Comparison of ENCODE assay signal across 8 cellular contexts in the genomic region with DNA sequence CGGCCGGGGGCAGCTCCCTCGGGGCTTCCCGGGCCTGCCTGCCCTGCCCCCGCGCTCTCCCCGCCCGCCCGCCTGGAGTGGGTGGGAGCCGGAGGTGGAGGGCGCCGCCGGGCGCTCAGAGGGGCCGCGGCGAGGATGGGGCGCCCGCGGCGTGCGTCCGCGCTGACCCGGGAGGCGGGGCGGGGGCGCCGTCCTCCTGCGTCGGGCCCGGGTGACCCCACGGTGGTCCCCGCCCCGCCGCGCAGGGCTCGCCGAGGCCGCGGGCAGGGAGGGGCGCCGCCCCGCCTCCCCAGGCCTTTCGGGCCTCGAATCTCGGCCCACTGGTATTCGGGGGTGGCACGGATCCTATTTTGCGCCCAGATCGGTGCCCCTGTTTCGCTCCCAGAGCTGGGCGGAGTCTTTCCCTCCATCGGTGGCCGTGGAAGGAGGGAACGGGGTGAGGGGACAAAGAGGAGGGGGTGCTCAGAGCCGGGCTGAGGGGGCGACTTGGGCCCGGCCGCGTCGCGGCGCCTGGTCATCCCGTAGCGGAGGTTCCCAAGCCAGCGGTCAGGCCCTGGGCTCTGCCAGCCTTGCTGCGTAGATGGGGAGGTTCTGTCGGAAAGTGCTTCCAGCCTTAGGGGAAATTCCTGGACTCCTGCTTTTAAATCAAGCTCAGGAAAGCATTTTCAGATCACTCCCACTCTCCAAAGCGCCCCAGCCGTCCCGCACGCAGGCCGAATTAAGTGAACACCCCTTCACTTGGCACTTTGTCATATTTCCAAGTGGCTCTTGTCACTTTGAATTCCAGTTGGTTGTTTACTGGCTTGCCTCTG. TPM values are rescaled to one million over a fixed set of nuclear protein-coding genes. Genes with fewer than 3 reads are reported as not detected.
DNase-seq lines count a peak whose midpoint lies in the region; ATAC-seq and TF ChIP-seq lines count a peak whose summit lies in the region.

No MANE protein-coding gene starts in this region.

- H3K9me3 Mint-ChIP-seq in CD4-positive, alpha-beta T cell: no peaks in the 10 kb centered on the region
- H3K9me3 Mint-ChIP-seq in stimulated activated naive B cell treated with anti-CD40 and anti-IgM and Interleukin-4, amounts not matched to agents 10 μg/mL and 1 μg/mL and 100 μg/mL, for 72 hours: no peaks in the 10 kb centered on the region

- POLR2A ChIA-PET in CD4-positive, alpha-beta T cell (lab: Charles Lee): interaction anchor here (0.6 to 1.1 kb wide), 3 partner anchors 15 to 50 kb away, joined by 3 read pairs; no protein-coding TSS in a partner anchor

- no peaks in the 10 kb centered on the region for H3K27me3 ChIP-seq in CD4-positive, alpha-beta T cell (ENCODE audit: control insufficient read depth, insufficient read depth, low read length)
- H3K27me3 ChIP-seq in RWPE2 (ENCODE audit: insufficient read depth, poor library complexity, severe bottlenecking): no peaks in the 10 kb centered on the region

- DNase-seq in CD4-positive, alpha-beta T cell: no peak
- DNase-seq in RWPE2 (ENCODE audit: low spot score): no peak
- DNase-seq in ecto neural progenitor cell (ENCODE audit: low spot score): peak; percentile 72
- DNase-seq in lower leg skin (ENCODE audit: low spot score in 2 of 2): peak in 1 of 2 donors; percentile 86
- DNase-seq in stimulated activated naive B cell treated with anti-CD40 and anti-IgM and Interleukin-4, amounts not matched to agents 10 μg/mL and 1 μg/mL and 100 μg/mL, for 72 hours: no peak
- no peak for DNase-seq in SKM-1 (lab: John Stamatoyannopoulos, UW; ENCODE audit: unreplicated experiment)

- H3K4me3 Mint-ChIP-seq in CD4-positive, alpha-beta T cell: peak overlapping the region; percentile 83
- peak overlapping the region; percentile 71 to 88 for H3K4me3 Mint-ChIP-seq in stimulated activated naive B cell treated with anti-CD40 and anti-IgM and Interleukin-4, amounts not matched to agents 10 μg/mL and 1 μg/mL and 100 μg/mL, for 72 hours

- ATAC-seq in CD4-positive, alpha-beta T cell (ENCODE audit: poor library complexity): peak; percentile 50
- ATAC-seq in GM19043 (IDR thresholded peaks at IDR 0.05; ENCODE audit: low read depth, unreplicated experiment): peak; percentile 45
- peak; percentile 54 for ATAC-seq in HG03135 (IDR thresholded peaks at IDR 0.05; ENCODE audit: unreplicated experiment)
- peak; percentile 26 for ATAC-seq in RWPE2 (ENCODE audit: low read depth)
- ATAC-seq in stimulated activated naive B cell treated with anti-CD40 and anti-IgM and Interleukin-4, amounts not matched to agents 10 μg/mL and 1 μg/mL and 100 μg/mL, for 72 hours (replicated peaks): peak; percentile 72 to 79

- no peak for TF ChIP-seq CTCF in CD4-positive, alpha-beta T cell (IDR thresholded peaks at IDR 0.05)
- no peak for TF ChIP-seq CTCF in RWPE2 (IDR thresholded peaks at IDR 0.05; ENCODE audit: poor library complexity, severe bottlenecking)
- TF ChIP-seq CTCF in lower leg skin (IDR thresholded peaks at IDR 0.05): no peak

- H3K4me3 ChIP-seq in RWPE2 (ENCODE audit: severe bottlenecking) (peak overlapping the region; percentile 90), lower leg skin (ENCODE audit: low read depth, poor library complexity, severe bottlenecking) (peak overlapping the region; percentile 82)

- peak overlapping the region; percentile 57 for H3K27ac Mint-ChIP-seq in CD4-positive, alpha-beta T cell
- peak overlapping the region; percentile 76 for H3K27ac Mint-ChIP-seq in stimulated activated naive B cell treated with anti-CD40 and anti-IgM and Interleukin-4, amounts not matched to agents 10 μg/mL and 1 μg/mL and 100 μg/mL, for 72 hours

- no peaks in the 10 kb centered on the region for H3K9me3 ChIP-seq in CD4-positive, alpha-beta T cell (ENCODE audit: control insufficient read depth, low read length)
- no peaks in the 10 kb centered on the region for H3K9me3 ChIP-seq in RWPE2 (ENCODE audit: severe bottlenecking)

- H3K27me3 Mint-ChIP-seq in CD4-positive, alpha-beta T cell: no peaks in the 10 kb centered on the region
- no peaks in the 10 kb centered on the region for H3K27me3 Mint-ChIP-seq in stimulated activated naive B cell treated with anti-CD40 and anti-IgM and Interleukin-4, amounts not matched to agents 10 μg/mL and 1 μg/mL and 100 μg/mL, for 72 hours

- no peak for TF ChIP-seq POLR2A in lower leg skin (IDR thresholded peaks at IDR 0.05)

- H3K4me1 Mint-ChIP-seq in CD4-positive, alpha-beta T cell (ENCODE audit: low read depth): peaks cover 39% of the 10 kb centered on the region
- H3K4me1 Mint-ChIP-seq in stimulated activated naive B cell treated with anti-CD40 and anti-IgM and Interleukin-4, amounts not matched to agents 10 μg/mL and 1 μg/mL and 100 μg/mL, for 72 hours: peaks cover 7 to 25% of the 10 kb centered on the region in 2 donors

- peaks cover 7% of the 10 kb centered on the region for H3K36me3 Mint-ChIP-seq in CD4-positive, alpha-beta T cell (ENCODE audit: low read depth)
- no peaks in the 10 kb centered on the region for H3K36me3 Mint-ChIP-seq in stimulated activated naive B cell treated with anti-CD40 and anti-IgM and Interleukin-4, amounts not matched to agents 10 μg/mL and 1 μg/mL and 100 μg/mL, for 72 hours

- CTCF ChIA-PET in CD4-positive, alpha-beta T cell (lab: Charles Lee): interaction anchor here (1.0 kb wide), 2 partner anchors 9 to 693 kb away, joined by 3 to 4 read pairs; no protein-coding TSS in a partner anchor

- peak overlapping the region; percentile 56 for H3K27ac ChIP-seq in CD4-positive, alpha-beta T cell (ENCODE audit: low read depth, low read length)
- peak overlapping the region; percentile 89 for H3K27ac ChIP-seq in RWPE2 (ENCODE audit: poor library complexity, severe bottlenecking)

- no peaks in the 10 kb centered on the region; the same call in 1 of the 2 replicates for H3K36me3 ChIP-seq in RWPE2 (ENCODE audit: low read depth)

- WGBS in lower leg skin, 2 donors: 1 to 2% methylated on average over 37 to 42 of the region's 74 CpGs

- intact Hi-C loops in CD4-positive, alpha-beta T cell (cut with DNase I, micrococcal nuclease): loop anchor here (5.0 kb wide), 2 partner anchors 39 to 694 kb away; a partner anchor contains a TSS
- intact Hi-C loops in lower leg skin (cut with DNase I; ENCODE audit: low total_unique reads): no loop called here

- peaks cover 10% of the 10 kb centered on the region for H3K4me1 ChIP-seq in RWPE2 (ENCODE audit: insufficient read depth, poor library complexity, severe bottlenecking)

RNA-seq across cellular contexts. Expression of a gene that starts 0.5 kb away (rescaled TPM):
- 10 to 100 TPM; 50.4 to 54.1 TPM for total RNA-seq in CD4-positive, alpha-beta T cell
- 10 to 100 TPM; 50.5 to 89.3 (median 64.5) TPM for total RNA-seq in lower leg skin

RNA-seq across cellular contexts. Expression of a gene that starts 17.9 kb away (rescaled TPM):
- total RNA-seq in CD4-positive, alpha-beta T cell: 10 to 100 TPM; 12.0 to 13.7 TPM
- total RNA-seq in lower leg skin: 10 to 100 TPM; 44.7 to 55.5 (median 50.0) TPM
